ENCODE assay signal across 3 cellular contexts in genomic region chr11:88819616-88820015, GRCh38.
"Had no signal": no experiment of that assay in that cellular context is flagged by ENCODE, and none has a peak within 500 bp of the region (broad histone marks: within the 10 kb centered on the region; RNA-seq: fewer than 3 reads in every experiment).

No MANE protein-coding gene starts in this region.

- ATAC-seq: GM12878 had no signal

- DNase-seq: GDM1, GF-D8 had no signal
